Comparison of ENCODE assay signal across 2 cellular contexts in the genomic region with DNA sequence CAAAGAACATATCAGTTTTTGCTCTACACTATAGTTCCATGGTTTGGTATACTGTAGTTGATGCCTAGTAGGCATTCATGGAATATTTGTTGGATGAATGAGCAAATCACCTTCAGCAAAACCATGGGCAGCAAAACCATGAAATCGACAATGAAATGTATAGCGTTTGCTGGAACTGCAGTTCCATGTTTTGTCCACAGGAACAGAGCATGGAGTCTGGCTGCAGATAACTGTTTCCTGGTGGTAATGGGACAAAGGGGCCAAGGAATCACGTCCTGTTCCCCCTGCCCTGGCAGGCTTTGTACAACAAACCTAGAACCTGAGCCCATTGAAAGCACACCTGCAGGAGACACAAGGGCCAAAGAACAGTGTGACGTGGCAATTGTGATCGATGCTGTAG.
TF ChIP-seq lines count a peak whose summit lies in the region.

No MANE protein-coding gene starts in this region.

TF ChIP-seq in HCT116, 20 proteins besides CTCF, POLR2A, EP300 and RAD21:
- TF ChIP-seq ZNF274 (IDR thresholded peaks at IDR 0.05; ENCODE audit: low read depth, low read length) (no peak), JUND (IDR thresholded peaks at IDR 0.05) (no peak)
TF ChIP-seq in HCT116: peak in this region for 0.

TF ChIP-seq in K562, 482 proteins besides CTCF, POLR2A, EP300 and RAD21:
- TF ChIP-seq MIER1 (IDR thresholded peaks at IDR 0.05; ENCODE audit: low read depth) (no peak), U2AF2 (optimal IDR thresholded peaks at IDR 0.05; ENCODE audit: low read depth, low read length) (no peak), NCOA2 (IDR thresholded peaks at IDR 0.05; ENCODE audit: partially characterized antibody in 2 of 2) (no peak), XRCC4 (IDR thresholded peaks at IDR 0.05; ENCODE audit: extremely low read depth, insufficient read depth, insufficient read length) (no peak), SETDB1 (IDR thresholded peaks at IDR 0.05; ENCODE audit: low read length) (no peak), SREBF1 (IDR thresholded peaks at IDR 0.05; ENCODE audit: borderline replicate concordance, low read depth, low read length) (no peak), HDAC3 (IDR thresholded peaks at IDR 0.05; ENCODE audit: borderline replicate concordance, partially characterized antibody) (no peak)
- TF ChIP-seq, protein P1, sequence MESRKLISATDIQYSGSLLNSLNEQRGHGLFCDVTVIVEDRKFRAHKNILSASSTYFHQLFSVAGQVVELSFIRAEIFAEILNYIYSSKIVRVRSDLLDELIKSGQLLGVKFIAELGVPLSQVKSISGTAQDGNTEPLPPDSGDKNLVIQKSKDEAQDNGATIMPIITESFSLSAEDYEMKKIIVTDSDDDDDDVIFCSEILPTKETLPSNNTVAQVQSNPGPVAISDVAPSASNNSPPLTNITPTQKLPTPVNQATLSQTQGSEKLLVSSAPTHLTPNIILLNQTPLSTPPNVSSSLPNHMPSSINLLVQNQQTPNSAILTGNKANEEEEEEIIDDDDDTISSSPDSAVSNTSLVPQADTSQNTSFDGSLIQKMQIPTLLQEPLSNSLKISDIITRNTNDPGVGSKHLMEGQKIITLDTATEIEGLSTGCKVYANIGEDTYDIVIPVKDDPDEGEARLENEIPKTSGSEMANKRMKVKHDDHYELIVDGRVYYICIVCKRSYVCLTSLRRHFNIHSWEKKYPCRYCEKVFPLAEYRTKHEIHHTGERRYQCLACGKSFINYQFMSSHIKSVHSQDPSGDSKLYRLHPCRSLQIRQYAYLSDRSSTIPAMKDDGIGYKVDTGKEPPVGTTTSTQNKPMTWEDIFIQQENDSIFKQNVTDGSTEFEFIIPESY (CRISPR knock-in tag; IDR thresholded peaks at IDR 0.05), result no peak
